ENCODE assay signal across 9 cellular contexts in genomic region chr7:24572014-24572413, GRCh38. TPM values are rescaled to one million over a fixed set of nuclear protein-coding genes. Genes with fewer than 3 reads are reported as not detected.
DNase-seq lines count a peak whose midpoint lies in the region; ATAC-seq, FAIRE-seq and TF ChIP-seq lines count a peak whose summit lies in the region.
"Had no signal": no experiment of that assay in that cellular context is flagged by ENCODE, and none has a peak within 500 bp of the region (broad histone marks: within the 10 kb centered on the region; RNA-seq: fewer than 3 reads in every experiment).

No MANE protein-coding gene starts in this region.

- BruUV-seq in Panc1 (replicated peaks; lab: Mats Ljungman, UMichigan), result no TSS peak

- H3K9me3 Mint-ChIP-seq in endothelial cell (ENCODE audit: unreplicated experiment) (no peaks in the 10 kb centered on the region), progenitor cell of endocrine pancreas (ENCODE audit: low read depth) (no peaks in the 10 kb centered on the region)

- H3K27me3 Mint-ChIP-seq in endothelial cell (ENCODE audit: unreplicated experiment) (peaks cover 7% of the 10 kb centered on the region), progenitor cell of endocrine pancreas (peaks cover 44% of the 10 kb centered on the region)

- H3K36me3 Mint-ChIP-seq in endothelial cell (ENCODE audit: low read depth, unreplicated experiment) (no peaks in the 10 kb centered on the region), progenitor cell of endocrine pancreas (ENCODE audit: insufficient read depth) (no peaks in the 10 kb centered on the region)

- peak overlapping the region; percentile 65 to 90; a peak in 3 of 4 replicates for H3K4me3 ChIP-seq in Panc1 (ENCODE audit: low read depth in 2 of 2, low read length in 2 of 2)

- no peak for TF ChIP-seq CTCF in Panc1 (IDR thresholded peaks at IDR 0.05)
- no peak for TF ChIP-seq CTCF in endothelial cell (IDR thresholded peaks at IDR 0.05; ENCODE audit: unreplicated experiment)
- no peak for TF ChIP-seq CTCF in progenitor cell of endocrine pancreas (IDR thresholded peaks at IDR 0.05; ENCODE audit: unreplicated experiment)

- no peak overlapping the region for H3K27ac ChIP-seq in Panc1 (ENCODE audit: low read length)

- peaks cover 16% of the 10 kb centered on the region for H3K4me1 ChIP-seq in Panc1 (ENCODE audit: control insufficient read depth, insufficient read depth, low read length)

- no peak overlapping the region for H3K27ac Mint-ChIP-seq in endothelial cell (ENCODE audit: unreplicated experiment)
- H3K27ac Mint-ChIP-seq in progenitor cell of endocrine pancreas, result peak overlapping the region; percentile 36

- H3K4me3 Mint-ChIP-seq in endothelial cell (ENCODE audit: unreplicated experiment) (peak overlapping the region; percentile 93), progenitor cell of endocrine pancreas (ENCODE audit: low read depth) (peak overlapping the region; percentile 86)

- in situ Hi-C loops in Panc1 (cut with HindIII; ENCODE audit: low pct_unique_long_range_greater_than_20kb, low sequenced_read_pairs), result no loop called here

- no peaks in the 10 kb centered on the region; the same call in 1 of the 2 replicates for H3K36me3 ChIP-seq in Panc1 (ENCODE audit: control insufficient read depth, insufficient read depth, low read length)

- ATAC-seq in Panc1 (no peak), GM21786 (IDR thresholded peaks at IDR 0.05; ENCODE audit: unreplicated experiment) (no peak)

- CTCF ChIA-PET in Panc1 (lab: Charles Lee), result no interaction called here

- H3K9me3 ChIP-seq in Panc1 (ENCODE audit: control insufficient read depth, insufficient read depth, low read depth, low read length), result no peaks in the 10 kb centered on the region

- H3K27me3 ChIP-seq in Panc1 (ENCODE audit: control insufficient read depth, insufficient read depth, low read length), result peaks cover 33% of the 10 kb centered on the region

- POLR2A ChIA-PET in Panc1 (lab: Charles Lee), result no interaction called here

- no peak for DNase-seq in GM19239 (ENCODE audit: insufficient read length, low spot score)
- no peak for DNase-seq in Panc1 (ENCODE audit: low read depth, low spot score)
- no peak for DNase-seq in endothelial cell (ENCODE audit: low spot score)
- DNase-seq in progenitor cell of endocrine pancreas (ENCODE audit: low spot score, unreplicated experiment), result no peak
- no peak for DNase-seq in NCI-H510A treated with DMSO at 0.1 percent for 48 hours (lab: John Stamatoyannopoulos, UW)
- DNase-seq in globus pallidus (ENCODE audit: low spot score), result no peak
- DNase-seq: NCI-H187 treated with DMSO at 0.1 percent for 48 hours; stimulated activated naive CD4-positive, alpha-beta T cell treated with Interleukin-2 at 50 U/mL for 16 hours had no signal

- intact Hi-C loops in Panc1 (cut with micrococcal nuclease; ENCODE audit: unreplicated experiment), result loop anchor here (10.0 kb wide), 1 partner anchor 167 kb away; no protein-coding TSS in a partner anchor

- H3K4me1 Mint-ChIP-seq in endothelial cell (ENCODE audit: unreplicated experiment), result peaks cover 8% of the 10 kb centered on the region
- H3K4me1 Mint-ChIP-seq in progenitor cell of endocrine pancreas (ENCODE audit: low read depth), result peaks cover 16% of the 10 kb centered on the region

- peak; percentile 64 for FAIRE-seq in GM19239 (lab: Jason Lieb, UNC)

RNA-seq across cellular contexts. Expression of gene PALS2, which starts 1.2 kb away (rescaled TPM):
- total RNA-seq in Panc1 (2021; ENCODE audit: unreplicated experiment) (48.2 TPM), endothelial cell (ENCODE audit: unreplicated experiment) (32.0 TPM), progenitor cell of endocrine pancreas (57.0 and 75.1 TPM in 2 replicates)
- 14.5 TPM for polyA plus RNA-seq in Panc1 (2012; ENCODE audit: insufficient read length)
